Comparison of ENCODE assay signal across 27 cellular contexts in genomic region chr3:126085841-126086240, GRCh38. TPM values are rescaled to one million over a fixed set of nuclear protein-coding genes. Genes with fewer than 3 reads are reported as not detected.
DNase-seq lines count a peak whose midpoint lies in the region; ATAC-seq and TF ChIP-seq lines count a peak whose summit lies in the region.
"Had no signal": no experiment of that assay in that cellular context is flagged by ENCODE, and none has a peak within 500 bp of the region (broad histone marks: within the 10 kb centered on the region; RNA-seq: fewer than 3 reads in every experiment).

No MANE protein-coding gene starts in this region.

- ATAC-seq in activated CD8-positive, alpha-beta T cell treated with anti-CD3 and anti-CD28 coated beads for 36 hours, result no peak
- ATAC-seq in stimulated activated naive CD8-positive, alpha-beta T cell treated with anti-CD3 and anti-CD28 coated beads, Interleukin-15, amount 100 ng/mL, for 72 hours, result peak; percentile 8
- ATAC-seq in HG03175 (IDR thresholded peaks at IDR 0.05; ENCODE audit: unreplicated experiment), result no peak
- ATAC-seq: activated CD4-positive, CD25-positive, alpha-beta regulatory T cell treated with anti-CD3 and anti-CD28 coated beads, Interleukin-2, amount 50 U/mL, for 24 hours; effector memory CD8-positive, alpha-beta T cell; left lobe of liver; right lobe of liver; upper lobe of right lung had no signal

- CTCF ChIA-PET in activated naive CD4-positive, alpha-beta T cell treated with anti-CD3 and anti-CD28 coated beads for 36 hours (lab: Charles Lee), result interaction anchor here (0.7 to 1.2 kb wide), 2 partner anchors 10 to 1594 kb away, joined by 3 read pairs; no protein-coding TSS in a partner anchor
- CTCF ChIA-PET in activated naive CD4-positive, alpha-beta T cell treated with anti-CD3 and anti-CD28 coated beads, Interleukin-2, amount 10 ng/mL, durations not matched to agents 7 days and 5 days (lab: Charles Lee), result no interaction called here
- CTCF ChIA-PET in activated CD8-positive, alpha-beta T cell treated with anti-CD3 and anti-CD28 coated beads for 36 hours (lab: Charles Lee), result interaction anchor here (1.8 kb wide), 1 partner anchor 12 kb away, joined by 3 read pairs; no protein-coding TSS in a partner anchor

- H3K36me3 Mint-ChIP-seq in activated naive CD4-positive, alpha-beta T cell treated with anti-CD3 and anti-CD28 coated beads for 36 hours (ENCODE audit: low read depth), result peaks cover 1% of the 10 kb centered on the region
- H3K36me3 Mint-ChIP-seq in activated naive CD4-positive, alpha-beta T cell treated with anti-CD3 and anti-CD28 coated beads, Interleukin-2, amount 10 ng/mL, durations not matched to agents 7 days and 5 days, result peaks cover 3% of the 10 kb centered on the region
- peaks cover 9% of the 10 kb centered on the region for H3K36me3 Mint-ChIP-seq in activated CD8-positive, alpha-beta T cell treated with anti-CD3 and anti-CD28 coated beads for 36 hours (ENCODE audit: low read depth)
- peaks cover 7% of the 10 kb centered on the region for H3K36me3 Mint-ChIP-seq in endodermal cell (ENCODE audit: low read depth)

- H3K4me3 Mint-ChIP-seq in activated naive CD4-positive, alpha-beta T cell treated with anti-CD3 and anti-CD28 coated beads for 36 hours, result peak overlapping the region; percentile 77
- no peak overlapping the region for H3K4me3 Mint-ChIP-seq in activated naive CD4-positive, alpha-beta T cell treated with anti-CD3 and anti-CD28 coated beads, Interleukin-2, amount 10 ng/mL, durations not matched to agents 7 days and 5 days
- H3K4me3 Mint-ChIP-seq in activated CD8-positive, alpha-beta T cell treated with anti-CD3 and anti-CD28 coated beads for 36 hours, result peak overlapping the region; percentile 84
- no peak overlapping the region for H3K4me3 Mint-ChIP-seq in endodermal cell
- peak overlapping the region; percentile 87 to 99 for H3K4me3 Mint-ChIP-seq in stimulated activated naive CD8-positive, alpha-beta T cell treated with anti-CD3 and anti-CD28 coated beads, Interleukin-15, amount 100 ng/mL, for 72 hours

- POLR2A ChIA-PET in activated CD8-positive, alpha-beta T cell treated with anti-CD3 and anti-CD28 coated beads for 36 hours (lab: Charles Lee), result interaction anchor here (1.5 kb wide), 1 partner anchor 13 kb away, joined by 4 read pairs; no protein-coding TSS in a partner anchor

- 34 to 80% methylated on average over 1 to 2 of the region's 2 CpGs for WGBS in endodermal cell (ENCODE audit: insufficient coverage in 1 of 2, insufficient read length in 1 of 2), 2 experiments

- TF ChIP-seq CTCF in activated CD8-positive, alpha-beta T cell treated with anti-CD3 and anti-CD28 coated beads for 36 hours (IDR thresholded peaks at IDR 0.05), result no peak
- no peak for TF ChIP-seq CTCF in endodermal cell (conservative IDR thresholded peaks at IDR 0.05)

- H3K36me3 ChIP-seq in endodermal cell (ENCODE audit: control insufficient read depth, insufficient read depth, low read length), result no peaks in the 10 kb centered on the region
- H3K36me3 ChIP-seq: BE2C, prostate gland, right lobe of liver, spleen, upper lobe of right lung had no signal

- no peaks in the 10 kb centered on the region for H3K27me3 Mint-ChIP-seq in activated naive CD4-positive, alpha-beta T cell treated with anti-CD3 and anti-CD28 coated beads for 36 hours (ENCODE audit: low read depth)
- H3K27me3 Mint-ChIP-seq in activated naive CD4-positive, alpha-beta T cell treated with anti-CD3 and anti-CD28 coated beads, Interleukin-2, amount 10 ng/mL, durations not matched to agents 7 days and 5 days, result no peaks in the 10 kb centered on the region
- H3K27me3 Mint-ChIP-seq in activated CD8-positive, alpha-beta T cell treated with anti-CD3 and anti-CD28 coated beads for 36 hours, result no peaks in the 10 kb centered on the region
- no peaks in the 10 kb centered on the region for H3K27me3 Mint-ChIP-seq in endodermal cell (ENCODE audit: insufficient read depth)
- H3K27me3 Mint-ChIP-seq in stimulated activated naive CD8-positive, alpha-beta T cell treated with anti-CD3 and anti-CD28 coated beads, Interleukin-15, amount 100 ng/mL, for 72 hours, result no peaks in the 10 kb centered on the region
- H3K27me3 Mint-ChIP-seq: effector memory CD8-positive, alpha-beta T cell had no signal

- DNase-seq in activated naive CD4-positive, alpha-beta T cell treated with anti-CD3 and anti-CD28 coated beads for 36 hours, result no peak
- no peak for DNase-seq in activated naive CD4-positive, alpha-beta T cell treated with anti-CD3 and anti-CD28 coated beads, Interleukin-2, amount 10 ng/mL, durations not matched to agents 7 days and 5 days
- peak; percentile 61 for DNase-seq in activated CD8-positive, alpha-beta T cell treated with anti-CD3 and anti-CD28 coated beads for 36 hours
- DNase-seq in endodermal cell, result no peak
- DNase-seq in stimulated activated naive CD8-positive, alpha-beta T cell treated with anti-CD3 and anti-CD28 coated beads, Interleukin-15, amount 100 ng/mL, for 72 hours, result peak in 1 of 2 donors; percentile 58
- no peak for DNase-seq in H4 (ENCODE audit: low spot score)
- no peak for DNase-seq in mesenteric fat pad (ENCODE audit: low spot score)
- DNase-seq: BE2C; DMS53; effector memory CD8-positive, alpha-beta T cell; erythroblast; mesenchymal stem cell; NCI-H1105; NCI-H187 treated with DMSO at 0.1 percent for 48 hours; NCI-H2171 treated with DMSO at 0.1 percent for 48 hours; NCI-H524 treated with DMSO at 0.1 percent for 48 hours; NK-92 treated with Interleukin-12 subunit alpha and Interleukin-12 subunit beta, amount 100 ng/mL, for 24 hours; occipital lobe; right lobe of liver; spleen; T-helper 1 cell; upper lobe of right lung had no signal

- H3K9me3 ChIP-seq in endodermal cell (ENCODE audit: control insufficient read depth, low read length), result peaks cover 63% of the 10 kb centered on the region
- H3K9me3 ChIP-seq: prostate gland, right lobe of liver, spleen, upper lobe of right lung had no signal

- peaks cover 20% of the 10 kb centered on the region for H3K4me1 Mint-ChIP-seq in activated naive CD4-positive, alpha-beta T cell treated with anti-CD3 and anti-CD28 coated beads for 36 hours (ENCODE audit: low read depth)
- peaks cover 24% of the 10 kb centered on the region for H3K4me1 Mint-ChIP-seq in activated naive CD4-positive, alpha-beta T cell treated with anti-CD3 and anti-CD28 coated beads, Interleukin-2, amount 10 ng/mL, durations not matched to agents 7 days and 5 days
- H3K4me1 Mint-ChIP-seq in activated CD8-positive, alpha-beta T cell treated with anti-CD3 and anti-CD28 coated beads for 36 hours (ENCODE audit: low read depth), result peaks cover 21% of the 10 kb centered on the region
- peaks cover 1% of the 10 kb centered on the region for H3K4me1 Mint-ChIP-seq in endodermal cell
- H3K4me1 Mint-ChIP-seq in stimulated activated naive CD8-positive, alpha-beta T cell treated with anti-CD3 and anti-CD28 coated beads, Interleukin-15, amount 100 ng/mL, for 72 hours, result peaks cover 27% of the 10 kb centered on the region

- no peaks in the 10 kb centered on the region for H3K4me1 ChIP-seq in endodermal cell (ENCODE audit: control insufficient read depth, insufficient read depth, low read length)
- H3K4me1 ChIP-seq: BE2C, prostate gland, right lobe of liver had no signal

- H3K27me3 ChIP-seq in endodermal cell (ENCODE audit: control insufficient read depth, insufficient read depth, low read length, poor library complexity, severe bottlenecking), result no peaks in the 10 kb centered on the region
- H3K27me3 ChIP-seq: BE2C, right lobe of liver, spleen, upper lobe of right lung had no signal

- no peaks in the 10 kb centered on the region for H3K9me3 Mint-ChIP-seq in activated naive CD4-positive, alpha-beta T cell treated with anti-CD3 and anti-CD28 coated beads for 36 hours
- H3K9me3 Mint-ChIP-seq in activated naive CD4-positive, alpha-beta T cell treated with anti-CD3 and anti-CD28 coated beads, Interleukin-2, amount 10 ng/mL, durations not matched to agents 7 days and 5 days, result peaks cover 7% of the 10 kb centered on the region
- H3K9me3 Mint-ChIP-seq in activated CD8-positive, alpha-beta T cell treated with anti-CD3 and anti-CD28 coated beads for 36 hours, result peaks cover 2% of the 10 kb centered on the region
- H3K9me3 Mint-ChIP-seq in endodermal cell, result peaks cover 52% of the 10 kb centered on the region
- H3K9me3 Mint-ChIP-seq in stimulated activated naive CD8-positive, alpha-beta T cell treated with anti-CD3 and anti-CD28 coated beads, Interleukin-15, amount 100 ng/mL, for 72 hours, result peaks cover 0 to 1% of the 10 kb centered on the region in 2 donors
- H3K9me3 Mint-ChIP-seq: effector memory CD8-positive, alpha-beta T cell had no signal

- H3K27ac ChIP-seq in endodermal cell (ENCODE audit: low read depth, low read length), result no peak overlapping the region
- H3K27ac ChIP-seq: coronary artery, prostate gland, right lobe of liver, spleen had no signal

- no peak overlapping the region for H3K27ac Mint-ChIP-seq in activated naive CD4-positive, alpha-beta T cell treated with anti-CD3 and anti-CD28 coated beads for 36 hours
- no peak overlapping the region for H3K27ac Mint-ChIP-seq in activated naive CD4-positive, alpha-beta T cell treated with anti-CD3 and anti-CD28 coated beads, Interleukin-2, amount 10 ng/mL, durations not matched to agents 7 days and 5 days
- H3K27ac Mint-ChIP-seq in activated CD8-positive, alpha-beta T cell treated with anti-CD3 and anti-CD28 coated beads for 36 hours, result peak overlapping the region; percentile 58
- H3K27ac Mint-ChIP-seq in endodermal cell, result no peak overlapping the region
- H3K27ac Mint-ChIP-seq in stimulated activated naive CD8-positive, alpha-beta T cell treated with anti-CD3 and anti-CD28 coated beads, Interleukin-15, amount 100 ng/mL, for 72 hours, result peak overlapping the region; percentile 43 to 51

- peak overlapping the region; percentile 53 for H3K4me3 ChIP-seq in endodermal cell (ENCODE audit: low read length)
- H3K4me3 ChIP-seq: coronary artery, prostate gland, right lobe of liver, spleen, upper lobe of right lung had no signal

- intact Hi-C loops in activated naive CD4-positive, alpha-beta T cell treated with anti-CD3 and anti-CD28 coated beads for 36 hours (cut with micrococcal nuclease), result loop anchor here (2.0 kb wide), 1 partner anchor 389 kb away; the partner anchor contains the start of gene ZXDC
- intact Hi-C loops in activated CD8-positive, alpha-beta T cell treated with anti-CD3 and anti-CD28 coated beads for 36 hours (cut with micrococcal nuclease), result no loop called here

- H3K9ac ChIP-seq in endodermal cell (ENCODE audit: extremely low read depth, low read length, poor library complexity, severe bottlenecking), result no peak overlapping the region

RNA-seq across cellular contexts. Expression of gene SLC41A3, which starts 1.9 kb away (rescaled TPM):
- total RNA-seq in activated naive CD4-positive, alpha-beta T cell treated with anti-CD3 and anti-CD28 coated beads for 36 hours, result 10 to 100 TPM; 24.0 to 24.7 TPM
- total RNA-seq in activated CD8-positive, alpha-beta T cell treated with anti-CD3 and anti-CD28 coated beads for 36 hours, result 10 to 100 TPM; 19.1 to 23.4 TPM
- total RNA-seq in endodermal cell (10 to 100 TPM; 46.8 to 50.4 TPM), mesenteric fat pad (35.7 TPM)
- polyA plus RNA-seq in endodermal cell (2013, experiment 1 of 2), result 48.2 TPM
- polyA plus RNA-seq in endodermal cell (2013, experiment 2 of 2), result 42.7 TPM
- total RNA-seq in H4 (2014; rRNA removed; shearing (Covaris generic)), result 34.5 and 43.6 TPM in 2 replicates

Comparison
In these comparisons a context has a peak if more than half of its experiments do, and no peak if none do; other contexts are left out.
1. H3K4me3 Mint-ChIP-seq: peak in activated naive CD4-positive, alpha-beta T cell treated with anti-CD3 and anti-CD28 coated beads for 36 hours (single experiment), activated CD8-positive, alpha-beta T cell treated with anti-CD3 and anti-CD28 coated beads for 36 hours (single experiment) and stimulated activated naive CD8-positive, alpha-beta T cell treated with anti-CD3 and anti-CD28 coated beads, Interleukin-15, amount 100 ng/mL, for 72 hours (2 of 2); none in activated naive CD4-positive, alpha-beta T cell treated with anti-CD3 and anti-CD28 coated beads, Interleukin-2, amount 10 ng/mL, durations not matched to agents 7 days and 5 days (single experiment) and endodermal cell (single experiment).
2. H3K27ac Mint-ChIP-seq: peak in activated CD8-positive, alpha-beta T cell treated with anti-CD3 and anti-CD28 coated beads for 36 hours (single experiment) and stimulated activated naive CD8-positive, alpha-beta T cell treated with anti-CD3 and anti-CD28 coated beads, Interleukin-15, amount 100 ng/mL, for 72 hours (2 of 2); none in activated naive CD4-positive, alpha-beta T cell treated with anti-CD3 and anti-CD28 coated beads for 36 hours (single experiment), activated naive CD4-positive, alpha-beta T cell treated with anti-CD3 and anti-CD28 coated beads, Interleukin-2, amount 10 ng/mL, durations not matched to agents 7 days and 5 days (single experiment) and endodermal cell (single experiment).